8 cellular contexts compared by ENCODE assay signal in the genomic region with DNA sequence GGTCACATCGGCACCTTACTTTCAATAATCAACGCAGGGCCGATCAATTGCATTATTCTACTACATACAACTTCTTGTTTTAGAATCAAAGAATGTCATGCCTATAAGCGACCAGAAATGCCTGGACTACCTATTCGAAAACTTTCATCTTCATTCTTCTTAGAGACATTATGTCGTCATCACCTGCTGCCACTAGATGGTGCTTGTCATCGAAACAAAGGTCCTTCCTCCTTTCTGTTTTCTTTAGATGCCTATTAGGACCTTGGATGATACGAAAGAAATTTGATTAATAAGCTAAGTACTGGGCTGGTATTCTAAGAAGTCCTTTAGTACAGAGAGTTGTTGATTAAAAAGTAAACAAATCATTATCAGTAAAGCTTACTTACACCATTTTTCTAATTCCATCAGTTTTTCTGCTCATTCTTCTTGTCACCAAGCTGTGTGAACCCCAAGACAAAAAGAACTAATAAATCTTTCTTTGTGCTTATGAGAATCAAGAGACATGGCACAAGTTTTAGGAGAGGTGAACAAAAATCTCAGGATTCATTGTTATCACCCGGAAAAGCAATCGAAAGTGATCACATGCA.
A peak's percentile ranks its signal among the peaks of the same experiment; 100 is the strongest.
DNase-seq lines count a peak whose midpoint lies in the region; FAIRE-seq and TF ChIP-seq lines count a peak whose summit lies in the region.

No MANE protein-coding gene starts in this region.

- peak overlapping the region; percentile 66 for H3K9ac ChIP-seq in SK-N-MC (ENCODE audit: insufficient read length)
- no peak overlapping the region for H3K9ac ChIP-seq in colonic mucosa (ENCODE audit: low read depth in 2 of 2, low read length in 2 of 2)

- no peak for FAIRE-seq in H54 (lab: Jason Lieb, UNC)

- TF ChIP-seq CTCF in GM06990 (IDR thresholded peaks at IDR 0.05; ENCODE audit: insufficient read depth, low read length, poor library complexity, severe bottlenecking) (peak; percentile 81), LNCaP clone FGC (IDR thresholded peaks at IDR 0.05; ENCODE audit: control insufficient read depth, extremely low read depth, insufficient read depth) (peak; percentile 82), colonic mucosa (IDR thresholded peaks at IDR 0.05) (peak; percentile 58), transverse colon (IDR thresholded peaks at IDR 0.05) (peak; percentile 53 to 68 (median 59))

- H3K27me3 ChIP-seq in GM06990 (replicated peaks; ENCODE audit: control insufficient read depth, insufficient read depth, low read length) = peaks cover 2% of the 10 kb centered on the region; the same call in 1 of the 2 replicates
- H3K27me3 ChIP-seq in colonic mucosa = no peaks in the 10 kb centered on the region
- H3K27me3 ChIP-seq in transverse colon = no peaks in the 10 kb centered on the region

- no peak for TF ChIP-seq POLR2A in H54 (IDR thresholded peaks at IDR 0.05; ENCODE audit: low read depth, low read length)
- TF ChIP-seq POLR2A in transverse colon (IDR thresholded peaks at IDR 0.05) = no peak

- DNase-seq in A172 (ENCODE audit: low spot score) (peak; percentile 38), GM06990 (ENCODE audit: extremely low read depth, insufficient read length) (peak; percentile 9), H54 (ENCODE audit: insufficient read length, low spot score) (peak; percentile 12), LNCaP clone FGC (ENCODE audit: low read depth) (peak; percentile 62), SK-N-MC (ENCODE audit: low read depth, low spot score) (no peak), colonic mucosa (peak; percentile 73), medulla oblongata (ENCODE audit: extremely low spot score) (peak; percentile 78), transverse colon (peak; percentile 68)

- in situ Hi-C loops in transverse colon (cut with MboI; ENCODE audit: low pct_ligation_motif_present in 1 of 4, low pct_unique_long_range_greater_than_20kb in 1 of 4, low sequenced_read_pairs in 3 of 4) = loop anchor here in 1 of 4 donors (10.0 kb wide), 1 partner anchor 531 kb away; no protein-coding TSS in a partner anchor

- H3K9me3 ChIP-seq in SK-N-MC (ENCODE audit: low read depth, low read length) = no peaks in the 10 kb centered on the region
- no peaks in the 10 kb centered on the region for H3K9me3 ChIP-seq in colonic mucosa
- no peaks in the 10 kb centered on the region for H3K9me3 ChIP-seq in transverse colon

- 24 to 27% methylated on average over 10 of the region's 10 CpGs for WGBS in transverse colon (ENCODE audit: low coverage in 1 of 2), 2 donors

- no peaks in the 10 kb centered on the region for H3K4me1 ChIP-seq in colonic mucosa
- peaks cover 0 to 15% (median 7%) of the 10 kb centered on the region in 4 donors for H3K4me1 ChIP-seq in transverse colon

- no peaks in the 10 kb centered on the region for H3K36me3 ChIP-seq in GM06990 (ENCODE audit: control insufficient read depth, insufficient read depth, low read length)
- no peaks in the 10 kb centered on the region for H3K36me3 ChIP-seq in SK-N-MC (ENCODE audit: insufficient read depth, low read length)
- no peaks in the 10 kb centered on the region for H3K36me3 ChIP-seq in colonic mucosa
- H3K36me3 ChIP-seq in transverse colon = no peaks in the 10 kb centered on the region

- no peak for TF ChIP-seq EP300 in transverse colon (IDR thresholded peaks at IDR 0.05; ENCODE audit: low read depth)

- intact Hi-C loops in colonic mucosa (cut with DNase I) (loop anchor here (5.0 kb wide), 1 partner anchor 528 kb away; no protein-coding TSS in a partner anchor), transverse colon (cut with DNase I; ENCODE audit: low total_unique reads) (no loop called here)

- no peak overlapping the region for H3K4me3 ChIP-seq in GM06990 (replicated peaks; ENCODE audit: low read depth, low read length)
- H3K4me3 ChIP-seq in LNCaP clone FGC (ENCODE audit: low read depth, low read length) = no peak overlapping the region
- peak overlapping the region; percentile 45; the same call in 1 of the 2 replicates for H3K4me3 ChIP-seq in SK-N-MC
- no peak overlapping the region for H3K4me3 ChIP-seq in colonic mucosa
- H3K4me3 ChIP-seq in transverse colon = no peak overlapping the region

- H3K27ac ChIP-seq in SK-N-MC = peak overlapping the region; percentile 78; the same call in 1 of the 2 replicates
- H3K27ac ChIP-seq in colonic mucosa = no peak overlapping the region
- no peak overlapping the region for H3K27ac ChIP-seq in transverse colon
